Comparison of ENCODE assay signal across 2 cellular contexts in the genomic region with DNA sequence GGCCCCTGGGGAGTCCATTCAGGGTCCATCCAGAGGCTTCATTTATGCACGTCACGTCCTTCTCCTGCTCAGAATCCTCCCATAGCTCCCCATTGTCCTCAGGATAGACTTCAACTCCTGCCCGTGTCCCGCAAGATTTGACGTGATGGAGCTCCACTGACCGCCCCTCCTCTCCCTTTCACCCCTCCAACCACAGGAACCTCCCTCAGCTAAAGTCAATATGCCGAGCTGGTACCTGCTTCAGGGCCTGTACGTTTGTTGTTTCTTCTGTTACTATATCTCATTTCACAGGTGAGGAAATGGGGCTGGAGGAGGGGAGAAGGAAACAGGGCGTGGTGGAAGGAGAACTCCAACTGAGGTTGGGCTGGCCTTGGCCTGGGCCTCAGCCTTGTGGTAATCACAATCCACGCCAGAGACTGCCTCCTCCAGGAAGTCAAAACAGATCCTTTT.
TF ChIP-seq lines count a peak whose summit lies in the region.

No MANE protein-coding gene starts in this region.

TF ChIP-seq in IMR-90, 13 proteins besides CTCF, POLR2A, EP300 and RAD21:
- TF ChIP-seq MAZ (IDR thresholded peaks at IDR 0.05; ENCODE audit: borderline replicate concordance, low read depth, low read length) (no peak), FOS (IDR thresholded peaks at IDR 0.05; ENCODE audit: low read depth, low read length) (no peak), MXI1 (IDR thresholded peaks at IDR 0.05; ENCODE audit: borderline replicate concordance, low read depth, low read length) (no peak), BHLHE40 (IDR thresholded peaks at IDR 0.05; ENCODE audit: low read depth, low read length) (no peak), MAFK (IDR thresholded peaks at IDR 0.05; ENCODE audit: low read depth, low read length) (no peak), RFX5 (IDR thresholded peaks at IDR 0.05; ENCODE audit: low read depth, low read length) (no peak), CHD1 (IDR thresholded peaks at IDR 0.05; ENCODE audit: low read depth, low read length) (no peak), NFE2L2 (IDR thresholded peaks at IDR 0.05; ENCODE audit: low read depth, low read length) (no peak), USF2 (IDR thresholded peaks at IDR 0.05; ENCODE audit: low read depth, low read length) (no peak), SMC3 (IDR thresholded peaks at IDR 0.05; ENCODE audit: low read depth, low read length) (no peak), CEBPB (IDR thresholded peaks at IDR 0.05; ENCODE audit: low read depth, low read length) (no peak), RCOR1 (IDR thresholded peaks at IDR 0.05; ENCODE audit: insufficient replicate concordance, low read length) (no peak)
- TF ChIP-seq, protein P1, sequence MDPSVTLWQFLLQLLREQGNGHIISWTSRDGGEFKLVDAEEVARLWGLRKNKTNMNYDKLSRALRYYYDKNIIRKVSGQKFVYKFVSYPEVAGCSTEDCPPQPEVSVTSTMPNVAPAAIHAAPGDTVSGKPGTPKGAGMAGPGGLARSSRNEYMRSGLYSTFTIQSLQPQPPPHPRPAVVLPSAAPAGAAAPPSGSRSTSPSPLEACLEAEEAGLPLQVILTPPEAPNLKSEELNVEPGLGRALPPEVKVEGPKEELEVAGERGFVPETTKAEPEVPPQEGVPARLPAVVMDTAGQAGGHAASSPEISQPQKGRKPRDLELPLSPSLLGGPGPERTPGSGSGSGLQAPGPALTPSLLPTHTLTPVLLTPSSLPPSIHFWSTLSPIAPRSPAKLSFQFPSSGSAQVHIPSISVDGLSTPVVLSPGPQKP (IDR thresholded peaks at IDR 0.05; ENCODE audit: borderline replicate concordance, low read depth, low read length): no peak
TF ChIP-seq in IMR-90: peak in this region for 0.

TF ChIP-seq in HEK293T, 16 proteins besides CTCF, POLR2A, EP300 and RAD21:
- TF ChIP-seq, protein P2, sequence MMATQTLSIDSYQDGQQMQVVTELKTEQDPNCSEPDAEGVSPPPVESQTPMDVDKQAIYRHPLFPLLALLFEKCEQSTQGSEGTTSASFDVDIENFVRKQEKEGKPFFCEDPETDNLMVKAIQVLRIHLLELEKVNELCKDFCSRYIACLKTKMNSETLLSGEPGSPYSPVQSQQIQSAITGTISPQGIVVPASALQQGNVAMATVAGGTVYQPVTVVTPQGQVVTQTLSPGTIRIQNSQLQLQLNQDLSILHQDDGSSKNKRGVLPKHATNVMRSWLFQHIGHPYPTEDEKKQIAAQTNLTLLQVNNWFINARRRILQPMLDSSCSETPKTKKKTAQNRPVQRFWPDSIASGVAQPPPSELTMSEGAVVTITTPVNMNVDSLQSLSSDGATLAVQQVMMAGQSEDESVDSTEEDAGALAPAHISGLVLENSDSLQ (IDR thresholded peaks at IDR 0.05): no peak
- TF ChIP-seq HDGF (IDR thresholded peaks at IDR 0.05; ENCODE audit: borderline replicate concordance): no peak
- TF ChIP-seq LEF1 (IDR thresholded peaks at IDR 0.05; ENCODE audit: borderline replicate concordance): no peak
- no peak for TF ChIP-seq L3MBTL2 (conservative IDR thresholded peaks at IDR 0.05)
- TF ChIP-seq ARNT (IDR thresholded peaks at IDR 0.05): no peak
- no peak for TF ChIP-seq CTBP1 (IDR thresholded peaks at IDR 0.05; ENCODE audit: borderline replicate concordance)
- no peak for TF ChIP-seq SP1 (IDR thresholded peaks at IDR 0.05)
- TF ChIP-seq TARDBP (IDR thresholded peaks at IDR 0.05): no peak
- no peak for TF ChIP-seq FOXM1 (IDR thresholded peaks at IDR 0.05; ENCODE audit: borderline replicate concordance)
- no peak for TF ChIP-seq NFRKB (IDR thresholded peaks at IDR 0.05)
- no peak for TF ChIP-seq FOXA1 (IDR thresholded peaks at IDR 0.05)
- TF ChIP-seq SUZ12 (IDR thresholded peaks at IDR 0.05): no peak
- no peak for TF ChIP-seq ELF4 (IDR thresholded peaks at IDR 0.05)
- no peak for TF ChIP-seq ZNF384 (IDR thresholded peaks at IDR 0.05)
- TF ChIP-seq BHLHE40 (IDR thresholded peaks at IDR 0.05; ENCODE audit: borderline replicate concordance): no peak
